24 cellular contexts compared by ENCODE assay signal in genomic region chr16:7452090-7452489, GRCh38.
"Had no signal": no experiment of that assay in that cellular context is flagged by ENCODE, and none has a peak within 500 bp of the region (broad histone marks: within the 10 kb centered on the region; RNA-seq: fewer than 3 reads in every experiment).

No MANE protein-coding gene starts in this region.

- H3K27me3 ChIP-seq: esophagus squamous epithelium, neural progenitor cell, right atrium auricular region, suprapubic skin, transverse colon, upper lobe of right lung, uterus had no signal

- H3K27ac ChIP-seq: esophagus squamous epithelium, neural progenitor cell, parathyroid adenoma, right atrium auricular region, suprapubic skin, transverse colon, upper lobe of right lung, uterus had no signal

- DNase-seq: cortex of kidney; effector memory CD8-positive, alpha-beta T cell; erythroblast; esophagus squamous epithelium; foreskin melanocyte; kidney; naive B cell; small intestine; stimulated activated CD4-positive, alpha-beta T cell treated with anti-CD3 and anti-CD28 coated beads, Interleukin-1b, Interleukin-23, amount 100 ng/mL, for 48 hours; stimulated activated CD4-positive, alpha-beta T cell treated with anti-CD3 and anti-CD28 coated beads, Interleukin-4, amount 100 ng/mL, for 1 hour; stimulated activated CD8-positive, alpha-beta memory T cell treated with anti-CD3 and anti-CD28 coated beads, Interleukin-4, amount 100 ng/mL, for 48 hours; stimulated activated naive CD4-positive, alpha-beta T cell; stimulated activated naive CD8-positive, alpha-beta T cell treated with anti-CD3 and anti-CD28 coated beads, Interleukin-15, amount 100 ng/mL, for 72 hours; transverse colon; upper lobe of right lung; uterus had no signal

- H3K4me3 ChIP-seq: esophagus squamous epithelium, lung, neural progenitor cell, right atrium auricular region, suprapubic skin, transverse colon, upper lobe of right lung, uterus had no signal

- H3K9me3 ChIP-seq: esophagus squamous epithelium, right atrium auricular region, suprapubic skin, transverse colon, upper lobe of right lung, uterus had no signal

- H3K4me1 ChIP-seq: parathyroid adenoma, right atrium auricular region, suprapubic skin, transverse colon, upper lobe of right lung, uterus had no signal

- ATAC-seq: effector memory CD8-positive, alpha-beta T cell; left lobe of liver; natural killer cell treated with Interleukin-12 subunit alpha and Interleukin-12 subunit beta and Interleukin-15 and Interleukin-18, amount 100 ng/mL, for 72 hours; sciatic nerve; stimulated activated naive CD8-positive, alpha-beta T cell treated with anti-CD3 and anti-CD28 coated beads, Interleukin-15, amount 100 ng/mL, for 72 hours; upper lobe of right lung had no signal

- H3K36me3 ChIP-seq: esophagus squamous epithelium, neural progenitor cell, right atrium auricular region, suprapubic skin, transverse colon, upper lobe of right lung, uterus had no signal
